ENCODE assay signal across 13 cellular contexts in genomic region chr6:128573036-128573435, GRCh38. TPM values are rescaled to one million over a fixed set of nuclear protein-coding genes. Genes with fewer than 3 reads are reported as not detected.
DNase-seq lines count a peak whose midpoint lies in the region; ATAC-seq and TF ChIP-seq lines count a peak whose summit lies in the region.
"Had no signal": no experiment of that assay in that cellular context is flagged by ENCODE, and none has a peak within 500 bp of the region (broad histone marks: within the 10 kb centered on the region; RNA-seq: fewer than 3 reads in every experiment).

No MANE protein-coding gene starts in this region.

- H3K9me3 ChIP-seq in PC-9 (ENCODE audit: insufficient read depth, low read depth) (peaks cover 11% of the 10 kb centered on the region; the same call in 1 of the 2 replicates), esophagus muscularis mucosa (no peaks in the 10 kb centered on the region)
- H3K9me3 ChIP-seq: BLaER1 treated with 17β-estradiol and CSF1 and Interleukin-3, amounts not matched to agents 10 nM and 100 nM had no signal

- no TSS peak for BruUV-seq in PC-9 (replicated peaks; lab: Mats Ljungman, UMichigan)

- H3K4me3 ChIP-seq in PC-9 (no peak overlapping the region), esophagus muscularis mucosa (no peak overlapping the region)
- H3K4me3 ChIP-seq: BLaER1 treated with 17β-estradiol and CSF1 and Interleukin-3, amounts not matched to agents 10 nM and 100 nM had no signal

- no peak overlapping the region for H2AFZ ChIP-seq in PC-9

- peak overlapping the region; percentile 93; the same call in 1 of the 2 replicates for H3K27ac ChIP-seq in PC-9
- H3K27ac ChIP-seq in esophagus muscularis mucosa (replicated peaks in 1 of 4): no peak overlapping the region
- H3K27ac ChIP-seq: BLaER1 treated with 17β-estradiol and CSF1 and Interleukin-3, amounts not matched to agents 10 nM and 100 nM had no signal

- H3K4me2 ChIP-seq in PC-9: no peak overlapping the region
- H3K4me2 ChIP-seq: BLaER1 treated with 17β-estradiol and CSF1 and Interleukin-3, amounts not matched to agents 10 nM and 100 nM had no signal

- in situ Hi-C loops in SK-MEL-5 (cut with HindIII; ENCODE audit: low pct_unique_long_range_greater_than_20kb, low sequenced_read_pairs): no loop called here

- no peak for TF ChIP-seq POLR2A in esophagus muscularis mucosa (IDR thresholded peaks at IDR 0.05; ENCODE audit: low read depth)

- H3K9me2 ChIP-seq in PC-9 (ENCODE audit: insufficient read depth): no peaks in the 10 kb centered on the region; the same call in 1 of the 2 replicates

- DNase-seq in ELF-1 (ENCODE audit: low read depth, low spot score) (peak; percentile 12), PC-9 (peak in 1 of 2 experiments; percentile 5), SK-MEL-5 (ENCODE audit: low read depth, low spot score) (peak; percentile 30), esophagus muscularis mucosa (ENCODE audit: extremely low spot score) (no peak)
- DNase-seq: CD8-positive, alpha-beta T cell; COR-L47; DMS 273 treated with DMSO at 0.1 percent for 48 hours; DMS53; DND-41; H9 had no signal

- CTCF ChIA-PET in PC-9 (lab: Charles Lee): no interaction called here

- no peaks in the 10 kb centered on the region for H3K27me3 ChIP-seq in PC-9 (ENCODE audit: insufficient read depth, low read depth)
- H3K27me3 ChIP-seq in esophagus muscularis mucosa: no peaks in the 10 kb centered on the region
- H3K27me3 ChIP-seq: BLaER1 treated with 17β-estradiol and CSF1 and Interleukin-3, amounts not matched to agents 10 nM and 100 nM had no signal

- H3K79me2 ChIP-seq in PC-9 (ENCODE audit: low read depth): no peaks in the 10 kb centered on the region

- 98% methylated on average over 8 of the region's 8 CpGs for WGBS in esophagus muscularis mucosa

- H3K4me1 ChIP-seq in PC-9 (replicated peaks; ENCODE audit: insufficient read depth): peaks cover 49% of the 10 kb centered on the region
- peaks cover 0 to 10% (median 6%) of the 10 kb centered on the region in 4 donors for H3K4me1 ChIP-seq in esophagus muscularis mucosa

- ATAC-seq in HG03025 (IDR thresholded peaks at IDR 0.05; ENCODE audit: low FRiP score, unreplicated experiment): no peak
- no peak for ATAC-seq in HG02763 (IDR thresholded peaks at IDR 0.05; ENCODE audit: unreplicated experiment)
- ATAC-seq: CD8-positive, alpha-beta T cell had no signal

- TF ChIP-seq EP300 in esophagus muscularis mucosa (IDR thresholded peaks at IDR 0.05): no peak

- no peaks in the 10 kb centered on the region for H4K20me1 ChIP-seq in PC-9 (ENCODE audit: insufficient read depth)
- H4K20me1 ChIP-seq: BLaER1 treated with 17β-estradiol and CSF1 and Interleukin-3, amounts not matched to agents 10 nM and 100 nM had no signal

- peaks cover 47% of the 10 kb centered on the region for H3F3A ChIP-seq in PC-9 (ENCODE audit: insufficient read depth, low read depth)

- H3K36me3 ChIP-seq in PC-9 (ENCODE audit: low read depth) (no peaks in the 10 kb centered on the region; the same call in 1 of the 2 replicates), esophagus muscularis mucosa (no peaks in the 10 kb centered on the region)
- H3K36me3 ChIP-seq: BLaER1 treated with 17β-estradiol and CSF1 and Interleukin-3, amounts not matched to agents 10 nM and 100 nM had no signal

- POLR2A ChIA-PET in PC-9 (lab: Charles Lee; ENCODE audit: unreplicated experiment): no interaction called here

- intact Hi-C loops in PC-9 (cut with micrococcal nuclease; ENCODE audit: unreplicated experiment) (loop anchor here (10.0 kb wide), 1 partner anchor 922 kb away; no protein-coding TSS in a partner anchor), esophagus muscularis mucosa (cut with DNase I) (no loop called here)

- TF ChIP-seq CTCF in PC-9 (conservative IDR thresholded peaks at IDR 0.05) (no peak), esophagus muscularis mucosa (IDR thresholded peaks at IDR 0.05) (no peak)

RNA-seq across cellular contexts. Expression of gene PTPRK, which starts 52.6 kb away (rescaled TPM):
- total RNA-seq in PC-9 (2021) (82.5 and 89.3 TPM in 2 replicates), esophagus muscularis mucosa (10 to 100 TPM; 36.8 to 53.1 (median 43.8) TPM)
- total RNA-seq in SK-MEL-5 (2014; rRNA removed; shearing (Covaris generic)): 25.5 and 36.5 TPM in 2 replicates
- 18.9 and 34.8 TPM in 2 replicates for polyA plus RNA-seq in SK-MEL-5 (2015; cell fraction: cytosol; rRNA removed)
- 10.4 and 11.9 TPM in 2 replicates for polyA plus RNA-seq in SK-MEL-5 (2015; cell fraction: nucleus; rRNA removed)
